In genomic region chr3:45787551-45787950, GRCh38 we compare ENCODE assay signal across 32 cellular contexts. TPM values are rescaled to one million over a fixed set of nuclear protein-coding genes. Genes with fewer than 3 reads are reported as not detected.
"Had no signal": no experiment of that assay in that cellular context is flagged by ENCODE, and none has a peak within 500 bp of the region (broad histone marks: within the 10 kb centered on the region; RNA-seq: fewer than 3 reads in every experiment).

No MANE protein-coding gene starts in this region.

- H3K27ac Mint-ChIP-seq: activated CD4-positive, alpha-beta T cell treated with anti-CD3 and anti-CD28 coated beads for 36 hours; activated CD4-positive, alpha-beta T cell treated with anti-CD3 and anti-CD28 coated beads, Interleukin-2, amount 10 ng/mL, durations not matched to agents 7 days and 5 days; activated naive CD4-positive, alpha-beta T cell treated with anti-CD3 and anti-CD28 coated beads, Interleukin-2, amount 10 ng/mL, durations not matched to agents 7 days and 5 days; activated naive CD8-positive, alpha-beta T cell; activated naive CD8-positive, alpha-beta T cell treated with anti-CD3 and anti-CD28 coated beads, Interleukin-2, amount 50 U/mL, for 24 hours; IgD-negative memory B cell; T-helper 1 cell treated with Interleukin-12 subunit alpha and Interleukin-12 subunit beta and Interleukin-4 antibody, amounts not matched to agents 30 μg/mL and 1 μg/mL, for 36 hours; T-helper 2 cell treated with Interferon-gamma antibody and Interleukin-4, amounts not matched to agents 5 μg/mL and 100 μg/mL, for 36 hours had no signal

- H3K4me3 Mint-ChIP-seq: activated CD4-positive, alpha-beta T cell treated with anti-CD3 and anti-CD28 coated beads for 36 hours; activated CD4-positive, alpha-beta T cell treated with anti-CD3 and anti-CD28 coated beads, Interleukin-2, amount 10 ng/mL, durations not matched to agents 7 days and 5 days; activated naive CD4-positive, alpha-beta T cell treated with anti-CD3 and anti-CD28 coated beads, Interleukin-2, amount 10 ng/mL, durations not matched to agents 7 days and 5 days; activated naive CD8-positive, alpha-beta T cell; activated naive CD8-positive, alpha-beta T cell treated with anti-CD3 and anti-CD28 coated beads, Interleukin-2, amount 50 U/mL, for 24 hours; brain; IgD-negative memory B cell; T-helper 1 cell treated with Interleukin-12 subunit alpha and Interleukin-12 subunit beta and Interleukin-4 antibody, amounts not matched to agents 30 μg/mL and 1 μg/mL, for 36 hours; T-helper 2 cell treated with Interferon-gamma antibody and Interleukin-4, amounts not matched to agents 5 μg/mL and 100 μg/mL, for 36 hours had no signal

- H3K4me1 ChIP-seq: Peyer's patch, SJSA1 had no signal

- H3K27me3 Mint-ChIP-seq: activated naive CD8-positive, alpha-beta T cell had no signal

- H3K27ac ChIP-seq: Peyer's patch, SJSA1 had no signal

- H3K9me3 Mint-ChIP-seq: activated CD4-positive, alpha-beta T cell treated with anti-CD3 and anti-CD28 coated beads, Interleukin-2, amount 10 ng/mL, durations not matched to agents 7 days and 5 days had no signal

- ATAC-seq: activated CD4-positive, alpha-beta T cell treated with anti-CD3 and anti-CD28 coated beads for 36 hours; activated naive CD8-positive, alpha-beta T cell treated with anti-CD3 and anti-CD28 coated beads, Interleukin-2, amount 50 U/mL, for 24 hours; PC-3 had no signal

- H3K36me3 ChIP-seq: Peyer's patch, SJSA1 had no signal

- H3K4me2 ChIP-seq: SK-N-SH had no signal

- H3K4me3 ChIP-seq: Peyer's patch, SJSA1 had no signal

- H3K9ac ChIP-seq: SK-N-SH had no signal

- H3K9me3 ChIP-seq: Peyer's patch, SK-N-SH had no signal

- DNase-seq: activated CD4-positive, alpha-beta T cell treated with anti-CD3 and anti-CD28 coated beads for 36 hours; activated CD4-positive, alpha-beta T cell treated with anti-CD3 and anti-CD28 coated beads, Interleukin-2, amount 10 ng/mL, durations not matched to agents 7 days and 5 days; activated CD4-positive, alpha-beta T cell treated with anti-CD3 and anti-CD28 coated beads, Interleukin-2, amount 50 U/mL, for 48 hours; activated effector memory CD4-positive, alpha-beta T cell treated with Interleukin-2 at 50 U/mL for 16 hours; activated naive CD4-positive, alpha-beta T cell treated with anti-CD3 and anti-CD28 coated beads, Interleukin-2, amount 10 ng/mL, durations not matched to agents 7 days and 5 days; activated naive CD8-positive, alpha-beta T cell treated with anti-CD3 and anti-CD28 coated beads, Interleukin-2, amount 50 U/mL, for 24 hours; activated T-cell treated with anti-CD3 and anti-CD28 coated beads, Interleukin-2, amount 50 U/mL, for 48 hours; anterior cingulate cortex; Karpas-422; KBM-7; NCI-H1105; NCI-H1417 treated with DMSO at 0.1 percent for 48 hours; NCI-H187 treated with DMSO at 0.1 percent for 48 hours; NCI-H2081; NCI-H2171 treated with DMSO at 0.1 percent for 48 hours; NCI-H2227 treated with DMSO at 0.1 percent for 48 hours; NCI-H446; NCI-H510A treated with DMSO at 0.1 percent for 48 hours; NCI-H526 treated with DMSO at 0.1 percent for 48 hours; PC-3; Peyer's patch; RPMI8226; SHP77 treated with DMSO at 0.1 percent for 48 hours; SK-N-SH had no signal

- H3K4me1 Mint-ChIP-seq: activated CD4-positive, alpha-beta T cell treated with anti-CD3 and anti-CD28 coated beads for 36 hours; activated CD4-positive, alpha-beta T cell treated with anti-CD3 and anti-CD28 coated beads, Interleukin-2, amount 10 ng/mL, durations not matched to agents 7 days and 5 days; activated naive CD4-positive, alpha-beta T cell treated with anti-CD3 and anti-CD28 coated beads, Interleukin-2, amount 10 ng/mL, durations not matched to agents 7 days and 5 days; brain had no signal

- H3K36me3 Mint-ChIP-seq: brain had no signal

- H3K27me3 ChIP-seq: Peyer's patch, SJSA1 had no signal

RNA-seq across cellular contexts. Expression of gene SLC6A20, which starts 8.8 kb away (rescaled TPM):
- total RNA-seq: activated CD4-positive, alpha-beta T cell treated with anti-CD3 and anti-CD28 coated beads for 36 hours; activated CD4-positive, alpha-beta T cell treated with anti-CD3 and anti-CD28 coated beads, Interleukin-2, amount 10 ng/mL, durations not matched to agents 7 days and 5 days; bronchial epithelial cell; MCF 10A; PC-3 had no signal
- polyA plus RNA-seq: SK-N-SH had no signal
